Comparison of ENCODE assay signal across 1 cellular context in the genomic region with DNA sequence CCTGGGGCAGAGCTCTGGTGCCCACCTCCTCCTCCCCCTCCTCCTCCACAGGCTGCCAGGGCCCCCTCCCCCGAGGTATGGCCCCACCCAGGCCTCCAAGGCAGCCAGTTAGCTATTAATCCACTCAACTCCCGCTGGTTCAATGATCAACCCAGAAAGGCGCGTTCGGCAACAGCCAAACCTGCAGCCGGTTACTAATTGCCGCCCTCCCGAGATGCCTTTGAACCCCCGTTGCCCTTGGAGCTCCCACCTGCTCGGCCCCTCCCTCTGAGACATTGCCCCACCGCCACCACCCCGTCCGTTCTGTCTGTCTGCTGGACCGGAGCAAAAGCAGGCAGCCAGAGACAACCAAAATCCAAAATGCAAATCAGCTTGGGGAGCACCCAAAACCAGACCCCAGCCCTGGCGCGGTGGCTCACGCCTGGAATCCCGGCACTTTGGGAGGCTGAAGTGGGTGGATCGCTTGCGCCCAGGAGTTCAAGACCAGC.
TF ChIP-seq lines count a peak whose summit lies in the region.

No MANE protein-coding gene starts in this region.

TF ChIP-seq in liver, 16 proteins besides CTCF, POLR2A, EP300 and RAD21 (continued from another document):
- TF ChIP-seq YY1 (IDR thresholded peaks at IDR 0.05), result peak; percentile 73
